In genomic region chr2:143110759-143111428, GRCh38 we compare ENCODE assay signal across 1 cellular context.
TF ChIP-seq lines count a peak whose summit lies in the region.

No MANE protein-coding gene starts in this region.

TF ChIP-seq in HepG2, 621 proteins besides CTCF, POLR2A, EP300 and RAD21 (continued from another document):
- TF ChIP-seq AFF4 (CRISPR knock-in tag; IDR thresholded peaks at IDR 0.05): no peak
- TF ChIP-seq KMT2A (CRISPR knock-in tag; IDR thresholded peaks at IDR 0.05): no peak
- no peak for TF ChIP-seq IKZF4 (CRISPR knock-in tag; IDR thresholded peaks at IDR 0.05; ENCODE audit: borderline replicate concordance, low read depth, not compliant biosample characterization)
- TF ChIP-seq ZNF225 (CRISPR knock-in tag; IDR thresholded peaks at IDR 0.05): no peak
- TF ChIP-seq SMC3 (IDR thresholded peaks at IDR 0.05; ENCODE audit: low read length): peak; percentile 64; the same call in 1 of the 2 replicates
- no peak for TF ChIP-seq NFE2L1 (CRISPR knock-in tag; IDR thresholded peaks at IDR 0.05; ENCODE audit: borderline replicate concordance)
- TF ChIP-seq MIXL1 (CRISPR knock-in tag; IDR thresholded peaks at IDR 0.05): peak; percentile 93
- TF ChIP-seq ZNF281 (CRISPR knock-in tag; IDR thresholded peaks at IDR 0.05; ENCODE audit: borderline replicate concordance): no peak
- TF ChIP-seq TGIF2 (CRISPR knock-in tag; IDR thresholded peaks at IDR 0.05): no peak
- no peak for TF ChIP-seq RELA (CRISPR knock-in tag; IDR thresholded peaks at IDR 0.05)
- TF ChIP-seq ZNF800 (CRISPR knock-in tag; IDR thresholded peaks at IDR 0.05): no peak
- TF ChIP-seq ZNF263 (CRISPR knock-in tag; IDR thresholded peaks at IDR 0.05): no peak
- TF ChIP-seq STAG1 (CRISPR knock-in tag; IDR thresholded peaks at IDR 0.05): peak; percentile 75
- no peak for TF ChIP-seq NFRKB (IDR thresholded peaks at IDR 0.05)
- TF ChIP-seq TCF12 (IDR thresholded peaks at IDR 0.05): no peak
- no peak for TF ChIP-seq TCF12 (CRISPR knock-in tag; IDR thresholded peaks at IDR 0.05)
- no peak for TF ChIP-seq FOXA1 (IDR thresholded peaks at IDR 0.05)
- peak; percentile 78 for TF ChIP-seq FOXA1 (CRISPR knock-in tag; IDR thresholded peaks at IDR 0.05)
- TF ChIP-seq SETDB1 (CRISPR knock-in tag; IDR thresholded peaks at IDR 0.05; ENCODE audit: borderline replicate concordance): no peak
- TF ChIP-seq ZNF143 (CRISPR knock-in tag; IDR thresholded peaks at IDR 0.05): no peak
